26 cellular contexts compared by ENCODE assay signal in the genomic region with DNA sequence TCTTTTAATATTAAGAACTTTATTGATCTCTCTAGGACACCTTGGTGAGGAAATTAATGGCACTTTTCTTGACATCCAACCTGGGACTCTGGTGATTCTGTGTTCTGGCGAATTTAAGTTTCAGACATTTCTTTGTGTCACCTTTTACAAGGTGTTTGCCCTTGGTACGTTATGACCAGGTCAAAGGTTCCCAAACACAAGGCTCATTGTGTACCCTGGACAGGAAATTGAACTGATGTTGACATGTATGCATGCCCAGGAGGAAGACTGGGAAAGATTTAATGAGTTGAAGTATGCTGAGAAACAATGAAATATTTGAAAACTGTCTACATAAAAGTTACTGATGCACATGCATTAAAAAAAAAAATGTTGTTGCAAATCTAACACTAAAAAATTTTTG. TPM values are rescaled to one million over a fixed set of nuclear protein-coding genes. Genes with fewer than 3 reads are reported as not detected.
"Had no signal": no experiment of that assay in that cellular context is flagged by ENCODE, and none has a peak within 500 bp of the region (broad histone marks: within the 10 kb centered on the region; RNA-seq: fewer than 3 reads in every experiment).

No MANE protein-coding gene starts in this region.

- H3K27ac ChIP-seq: esophagus muscularis mucosa, foreskin keratinocyte, gastroesophageal sphincter, heart left ventricle, hepatocyte, ovary, psoas muscle, skin epidermis, spleen, thoracic aorta, tibial nerve, upper lobe of left lung had no signal

- ATAC-seq: foreskin keratinocyte; gastroesophageal sphincter; heart left ventricle; naive thymus-derived CD4-positive, alpha-beta T cell; psoas muscle; right cardiac atrium; stimulated activated memory B cell treated with anti-CD40 and anti-IgM and Interleukin-4, amounts not matched to agents 10 μg/mL and 1 μg/mL and 100 μg/mL, for 72 hours; stimulated activated naive CD8-positive, alpha-beta T cell treated with anti-CD3 and anti-CD28 coated beads, Interleukin-15, Interleukin-2, amounts not matched to agents 100 U/mL and 50 U/mL, for 24 hours had no signal

- H3K79me2 ChIP-seq: hepatocyte had no signal

- H3K9me3 ChIP-seq: esophagus muscularis mucosa, gastroesophageal sphincter, heart left ventricle, ovary, psoas muscle, spleen, thoracic aorta, tibial nerve, upper lobe of left lung had no signal

- H2AFZ ChIP-seq: hepatocyte had no signal

- DNase-seq: effector CD8-positive, alpha-beta T cell; endodermal cell; foreskin keratinocyte; heart left ventricle; mesenchymal stem cell; naive thymus-derived CD4-positive, alpha-beta T cell; nephron progenitor cell; nucleus accumbens; ovary; psoas muscle; right cardiac atrium; spleen; stimulated activated CD4-positive, alpha-beta T cell treated with anti-CD3 and anti-CD28 coated beads, Interleukin-4, amount 100 ng/mL, for 4 hours; stimulated activated naive CD8-positive, alpha-beta T cell treated with anti-CD3 and anti-CD28 coated beads, Interleukin-15, Interleukin-2, amounts not matched to agents 100 U/mL and 50 U/mL, for 24 hours; substantia nigra; upper lobe of left lung had no signal

- H3K4me2 ChIP-seq: hepatocyte had no signal

- FAIRE-seq: urothelium cell line had no signal

- H3K36me3 ChIP-seq: esophagus muscularis mucosa, gastroesophageal sphincter, heart left ventricle, ovary, spleen, thoracic aorta, tibial nerve, upper lobe of left lung had no signal

- H3K27me3 ChIP-seq: esophagus muscularis mucosa, foreskin keratinocyte, hepatocyte, ovary, tibial nerve, upper lobe of left lung had no signal

- H3K4me1 ChIP-seq: esophagus muscularis mucosa, foreskin keratinocyte, gastroesophageal sphincter, heart left ventricle, psoas muscle, tibial nerve, upper lobe of left lung had no signal

- H3K4me3 ChIP-seq: esophagus muscularis mucosa, gastroesophageal sphincter, heart left ventricle, hepatocyte, ovary, psoas muscle, skin epidermis, spleen, thoracic aorta, tibial nerve, upper lobe of left lung had no signal

RNA-seq across cellular contexts. Expression of gene CNGA1, which starts 22.2 kb away (rescaled TPM):
- total RNA-seq: fibroblast of lung; lung microvascular endothelial cell; naive thymus-derived CD4-positive, alpha-beta T cell had no signal
- polyA plus RNA-seq: fibroblast of lung had no signal
